ENCODE assay signal across 8 cellular contexts in genomic region chr3:128123538-128124368, GRCh38. TPM values are rescaled to one million over a fixed set of nuclear protein-coding genes. Genes with fewer than 3 reads are reported as not detected.
A peak's percentile ranks its signal among the peaks of the same experiment; 100 is the strongest.
DNase-seq lines count a peak whose midpoint lies in the region; TF ChIP-seq lines count a peak whose summit lies in the region.

Gene RUVBL1, minus strand, starts transcription at chr3:128123812. Its CDS starts 88 bp downstream, at chr3:128123724.

- DNase-seq in CMK (ENCODE audit: low read depth) (peak; percentile 81), GM20000 (ENCODE audit: low spot score) (peak; percentile 95), HT-29 (ENCODE audit: low spot score) (peak; percentile 99), NOMO-1 (lab: John Stamatoyannopoulos, UW; ENCODE audit: unreplicated experiment in 2 of 2) (peak; percentile 100), medulla oblongata (ENCODE audit: extremely low spot score) (peak; percentile 98)
- DNase-seq in effector memory CD4-positive, alpha-beta T cell: peak; percentile 91 to 96 (median 94)
- DNase-seq in stimulated activated CD8-positive, alpha-beta memory T cell treated with anti-CD3 and anti-CD28 coated beads, Interleukin-12 subunit alpha, Interleukin-12 subunit beta, amount 100 ng/mL, for 1 hour (ENCODE audit: low read depth): peak; percentile 89

- POLR2A ChIA-PET in activated CD8-positive, alpha-beta memory T cell treated with anti-CD3 and anti-CD28 coated beads for 36 hours (lab: Charles Lee): interaction anchor here (0.5 to 2.6 kb wide), 6 partner anchors 9 to 1285 kb away, joined by 3 to 22 read pairs (median 6); partner anchors contain the start of gene EEFSEC

- peak within 1 kb of the TSS; percentile 69 for H3K27ac ChIP-seq in effector memory CD4-positive, alpha-beta T cell (ENCODE audit: insufficient read depth, low read length, poor library complexity, severe bottlenecking)

- H3K4me1 ChIP-seq in effector memory CD4-positive, alpha-beta T cell (ENCODE audit: control insufficient read depth, insufficient read depth, low read length, poor library complexity, severe bottlenecking): peaks cover 20% of the 10 kb centered on the region

- CTCF ChIA-PET in activated CD8-positive, alpha-beta memory T cell treated with anti-CD3 and anti-CD28 coated beads for 36 hours (lab: Charles Lee): interaction anchor here (0.7 to 3.2 kb wide), 6 partner anchors 9 to 48 kb away, joined by 3 to 13 read pairs (median 4); no protein-coding TSS in a partner anchor

- H3K36me3 ChIP-seq in effector memory CD4-positive, alpha-beta T cell (ENCODE audit: control insufficient read depth, insufficient read depth, low read length): no peaks in the 10 kb centered on the region

- H3K4me3 ChIP-seq in effector memory CD4-positive, alpha-beta T cell (ENCODE audit: insufficient read depth, low read depth, low read length, poor library complexity, severe bottlenecking): peak within 1 kb of the TSS; percentile 72

- no peak for TF ChIP-seq CTCF in GM20000 (IDR thresholded peaks at IDR 0.05; ENCODE audit: extremely low read depth, missing control alignments)

- no peaks in the 10 kb centered on the region for H3K9me3 ChIP-seq in effector memory CD4-positive, alpha-beta T cell (ENCODE audit: control insufficient read depth, low read length)

- no peaks in the 10 kb centered on the region for H3K27me3 ChIP-seq in effector memory CD4-positive, alpha-beta T cell (replicated peaks; ENCODE audit: control insufficient read depth, insufficient read depth, low read length, poor library complexity, severe bottlenecking)

RNA-seq across cellular contexts. Expression of gene RUVBL1, which starts in this region (rescaled TPM):
- total RNA-seq in HT-29 (2014; rRNA removed; shearing (Covaris generic)): 135 and 153 TPM in 2 replicates
- 100 to 1,000 TPM; 119 to 124 TPM for total RNA-seq in activated CD8-positive, alpha-beta memory T cell treated with anti-CD3 and anti-CD28 coated beads for 36 hours

Comparison
In these comparisons a context has a peak if more than half of its experiments do, and no peak if none do; other contexts are left out.
1. Peak in every context shown above with its lines: DNase-seq, H3K4me3 ChIP-seq and H3K27ac ChIP-seq.